1 cellular context compared by ENCODE assay signal in genomic region chr11:86524603-86525352, GRCh38.
TF ChIP-seq lines count a peak whose summit lies in the region.

No MANE protein-coding gene starts in this region.

TF ChIP-seq in HEK293, 187 proteins besides CTCF, POLR2A, EP300 and RAD21 (continued from another document):
- peak; percentile 83; the same call in 1 of the 2 replicates for TF ChIP-seq TRIM28 (IDR thresholded peaks at IDR 0.05; ENCODE audit: borderline replicate concordance, low read length)
- no peak for TF ChIP-seq ZNF248 (tag by site-specific recombination; IDR thresholded peaks at IDR 0.05)
- no peak for TF ChIP-seq PRDM10 (tag by site-specific recombination; IDR thresholded peaks at IDR 0.05)
- TF ChIP-seq ZNF621 (tag by site-specific recombination; IDR thresholded peaks at IDR 0.05): no peak
- 0 out of 2 replicates have a peak, but pooled peaks have one; percentile 12 for TF ChIP-seq INSM2 (tag by site-specific recombination; IDR thresholded peaks at IDR 0.05)
- TF ChIP-seq PRDM1 (tag by site-specific recombination; IDR thresholded peaks at IDR 0.05): 0 out of 2 replicates have a peak, but pooled peaks have one; percentile 29
- TF ChIP-seq ZFP37 (tag by site-specific recombination; IDR thresholded peaks at IDR 0.05): 0 out of 2 replicates have a peak, but pooled peaks have one; percentile 7
- peak; percentile 77 for TF ChIP-seq ZNF10 (tag by site-specific recombination; IDR thresholded peaks at IDR 0.05)
